ENCODE assay signal across 8 cellular contexts in the genomic region with DNA sequence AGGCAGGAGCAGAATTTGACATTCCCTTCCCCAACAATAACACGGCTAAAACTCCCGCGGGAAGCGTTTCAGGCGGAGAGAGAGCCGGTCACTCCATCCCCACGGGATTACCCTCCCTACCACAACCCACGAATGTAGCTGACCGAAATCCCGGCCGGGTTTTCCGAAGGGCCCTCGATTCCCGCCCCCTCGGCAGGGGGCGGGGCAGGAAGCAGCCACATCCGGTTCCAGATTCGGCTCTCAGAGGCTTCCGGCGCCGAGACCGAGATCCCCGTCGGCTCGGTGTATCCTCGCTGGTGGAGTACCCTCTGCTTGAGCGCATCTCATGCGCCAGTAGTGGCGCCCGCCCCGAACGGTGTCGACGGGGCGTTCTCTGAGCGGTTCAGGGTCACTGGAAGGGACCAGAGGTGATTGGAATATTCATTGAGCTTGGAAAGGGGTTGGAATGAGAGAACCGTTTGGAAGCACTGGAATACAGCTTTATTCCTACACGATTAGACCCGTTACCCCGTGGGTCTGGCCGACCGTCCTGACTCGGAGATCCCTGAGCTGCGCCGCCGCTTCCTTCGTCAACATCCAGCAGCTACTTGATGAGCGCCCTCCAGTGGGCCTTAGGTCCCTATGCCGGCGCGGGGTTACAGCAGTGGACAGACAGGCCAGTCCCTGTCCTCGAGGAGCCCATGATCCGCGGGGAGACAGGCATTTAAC. TPM values are rescaled to one million over a fixed set of nuclear protein-coding genes. Genes with fewer than 3 reads are reported as not detected.
DNase-seq lines count a peak whose midpoint lies in the region; ATAC-seq, FAIRE-seq and TF ChIP-seq lines count a peak whose summit lies in the region.

No MANE protein-coding gene starts in this region.

- H3K4me3 ChIP-seq in BLaER1 = peak overlapping the region; percentile 78
- H3K4me3 ChIP-seq in choroid plexus epithelial cell (ENCODE audit: low read depth, low read length) = peak overlapping the region; percentile 92

- peak overlapping the region; percentile 96 for H3K4me2 ChIP-seq in BLaER1

- H3K36me3 Mint-ChIP-seq in activated CD4-positive, alpha-beta T cell treated with anti-CD3 and anti-CD28 coated beads for 36 hours (ENCODE audit: low read depth) = peaks cover 30% of the 10 kb centered on the region

- no peaks in the 10 kb centered on the region for H3K27me3 Mint-ChIP-seq in activated CD4-positive, alpha-beta T cell treated with anti-CD3 and anti-CD28 coated beads for 36 hours

- H3K4me3 Mint-ChIP-seq in activated CD4-positive, alpha-beta T cell treated with anti-CD3 and anti-CD28 coated beads for 36 hours = peak overlapping the region; percentile 80

- peak overlapping the region; percentile 97 for H3K27ac ChIP-seq in BLaER1
- H3K27ac ChIP-seq in layer of hippocampus (ENCODE audit: low read depth, low read length) = peak overlapping the region; percentile 95

- peak overlapping the region; percentile 95 for H3K9ac ChIP-seq in BLaER1

- no peaks in the 10 kb centered on the region for H3K27me3 ChIP-seq in BLaER1
- H3K27me3 ChIP-seq in layer of hippocampus (ENCODE audit: control insufficient read depth, insufficient read depth, low read length) = no peaks in the 10 kb centered on the region

- peaks cover 14% of the 10 kb centered on the region for H4K20me1 ChIP-seq in BLaER1

- POLR2A ChIA-PET in activated CD4-positive, alpha-beta T cell treated with anti-CD3 and anti-CD28 coated beads for 36 hours (lab: Charles Lee) = interaction anchor here (1.0 to 1.6 kb wide), 8 partner anchors 9 to 327 kb away, joined by 3 to 15 read pairs (median 4); a partner anchor contains a TSS

- H3K4me1 Mint-ChIP-seq in activated CD4-positive, alpha-beta T cell treated with anti-CD3 and anti-CD28 coated beads for 36 hours = peaks cover 28% of the 10 kb centered on the region

- DNase-seq in GM19239 (ENCODE audit: insufficient read length, low spot score) (peak; percentile 82), NCI-H510A treated with DMSO at 0.1 percent for 48 hours (lab: John Stamatoyannopoulos, UW) (peak; percentile 95), choroid plexus epithelial cell (ENCODE audit: low read depth) (peak; percentile 95)
- peak; percentile 97 for DNase-seq in activated CD4-positive, alpha-beta T cell treated with anti-CD3 and anti-CD28 coated beads for 36 hours
- DNase-seq in stimulated activated CD4-positive, alpha-beta T cell treated with anti-CD3 and anti-CD28 coated beads, Interleukin-1b, Interleukin-23, amount 100 ng/mL, for 24 hours (ENCODE audit: low read depth in 4 of 4, low spot score in 1 of 4) = peak; percentile 88 to 92 (median 90)

- no peaks in the 10 kb centered on the region for H3K9me3 Mint-ChIP-seq in activated CD4-positive, alpha-beta T cell treated with anti-CD3 and anti-CD28 coated beads for 36 hours (ENCODE audit: low read depth)

- TF ChIP-seq CTCF in choroid plexus epithelial cell (conservative IDR thresholded peaks at IDR 0.05; ENCODE audit: low read depth, low read length) = peak; percentile 82

- peak; percentile 51 for ATAC-seq in HG03457 (IDR thresholded peaks at IDR 0.05; ENCODE audit: unreplicated experiment)
- peak; percentile 87 for ATAC-seq in activated CD4-positive, alpha-beta T cell treated with anti-CD3 and anti-CD28 coated beads for 36 hours

- intact Hi-C loops in activated CD4-positive, alpha-beta T cell treated with anti-CD3 and anti-CD28 coated beads for 36 hours (cut with DNase I, micrococcal nuclease) = loop anchor here (1.0 to 5.0 kb wide), 12 partner anchors 10 to 327 kb away; a partner anchor contains a TSS

- peaks cover 42% of the 10 kb centered on the region for H3K4me1 ChIP-seq in BLaER1

- H3K9me3 ChIP-seq in BLaER1 = no peaks in the 10 kb centered on the region

- H3K27ac Mint-ChIP-seq in activated CD4-positive, alpha-beta T cell treated with anti-CD3 and anti-CD28 coated beads for 36 hours = peak overlapping the region; percentile 98

- CTCF ChIA-PET in activated CD4-positive, alpha-beta T cell treated with anti-CD3 and anti-CD28 coated beads for 36 hours (lab: Charles Lee) = interaction anchor here (0.6 to 1.6 kb wide), 20 partner anchors 9 to 323 kb away, joined by 3 to 17 read pairs (median 3); a partner anchor contains a TSS

- FAIRE-seq in GM19239 (lab: Jason Lieb, UNC) = peak; percentile 94

- H3K36me3 ChIP-seq in BLaER1 = peaks cover 61% of the 10 kb centered on the region

RNA-seq across cellular contexts. Expression of a gene that starts 0.6 kb away (rescaled TPM):
- 10 to 100 TPM; 19.9 to 21.5 TPM for total RNA-seq in activated CD4-positive, alpha-beta T cell treated with anti-CD3 and anti-CD28 coated beads for 36 hours

RNA-seq across cellular contexts. Expression of a gene that starts 10.0 kb away (rescaled TPM):
- 10 to 100 TPM; 65.4 to 96.9 TPM for total RNA-seq in activated CD4-positive, alpha-beta T cell treated with anti-CD3 and anti-CD28 coated beads for 36 hours

RNA-seq across cellular contexts. Expression of a gene that starts 10.4 kb away (rescaled TPM):
- total RNA-seq in activated CD4-positive, alpha-beta T cell treated with anti-CD3 and anti-CD28 coated beads for 36 hours = 10 to 100 TPM; 63.5 to 69.4 TPM

RNA-seq across cellular contexts. Expression of a gene that starts 14.5 kb away (rescaled TPM):
- total RNA-seq in activated CD4-positive, alpha-beta T cell treated with anti-CD3 and anti-CD28 coated beads for 36 hours = 100 to 1,000 TPM; 164 to 190 TPM

RNA-seq across cellular contexts. Expression of a gene that starts 18.2 kb away (rescaled TPM):
- total RNA-seq in activated CD4-positive, alpha-beta T cell treated with anti-CD3 and anti-CD28 coated beads for 36 hours = 1 to 10 TPM; 9.0 to 9.9 TPM

Comparison
In these comparisons a context has a peak if more than half of its experiments do, and no peak if none do; other contexts are left out.
1. Peak in every context shown above with its lines: DNase-seq, ATAC-seq, H3K4me3 ChIP-seq and H3K27ac ChIP-seq.